2 cellular contexts compared by ENCODE assay signal in the genomic region with DNA sequence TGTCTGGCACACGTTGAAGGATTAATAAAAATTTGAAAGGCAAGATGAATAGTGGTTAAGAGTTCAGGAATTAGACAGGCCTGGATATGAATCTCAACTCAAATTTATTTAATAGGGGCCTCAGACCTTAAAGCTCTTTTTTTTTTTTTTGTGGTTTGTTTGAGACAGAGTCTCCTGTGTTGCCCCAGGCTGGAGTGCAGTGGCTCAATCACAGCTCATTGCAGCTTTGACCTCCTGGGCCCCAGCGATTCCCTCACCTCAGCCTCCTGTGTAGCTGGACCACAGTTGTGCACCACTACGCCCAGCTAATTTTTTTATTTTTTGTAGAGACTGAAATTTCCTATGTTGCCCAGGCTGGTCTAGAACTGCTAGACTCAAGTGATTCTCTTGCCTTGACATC.
TF ChIP-seq lines count a peak whose summit lies in the region.

No MANE protein-coding gene starts in this region.

TF ChIP-seq in HepG2, 621 proteins besides CTCF, POLR2A, EP300 and RAD21:
- TF ChIP-seq NFKBIZ (CRISPR knock-in tag; IDR thresholded peaks at IDR 0.05) (no peak), FOXC1 (CRISPR knock-in tag; IDR thresholded peaks at IDR 0.05; ENCODE audit: borderline replicate concordance) (no peak), EZH2 (conservative IDR thresholded peaks at IDR 0.05; ENCODE audit: low read depth, low read length) (no peak), HOXA3 (CRISPR knock-in tag; IDR thresholded peaks at IDR 0.05) (no peak), HNRNPUL1 (IDR thresholded peaks at IDR 0.05; ENCODE audit: low read depth, low read length) (no peak), MEIS1 (CRISPR knock-in tag; IDR thresholded peaks at IDR 0.05; ENCODE audit: borderline replicate concordance) (no peak), ZNF841 (CRISPR knock-in tag; IDR thresholded peaks at IDR 0.05; ENCODE audit: borderline replicate concordance) (no peak), SIN3A (IDR thresholded peaks at IDR 0.05; ENCODE audit: borderline replicate concordance, low read depth, low read length) (no peak), FLYWCH1 (CRISPR knock-in tag; IDR thresholded peaks at IDR 0.05) (no peak), ATRX (CRISPR knock-in tag; IDR thresholded peaks at IDR 0.05; ENCODE audit: borderline replicate concordance) (no peak), RARG (CRISPR knock-in tag; IDR thresholded peaks at IDR 0.05; ENCODE audit: low read depth) (no peak), ARNT (IDR thresholded peaks at IDR 0.05) (no peak)
- TF ChIP-seq, protein P1, sequence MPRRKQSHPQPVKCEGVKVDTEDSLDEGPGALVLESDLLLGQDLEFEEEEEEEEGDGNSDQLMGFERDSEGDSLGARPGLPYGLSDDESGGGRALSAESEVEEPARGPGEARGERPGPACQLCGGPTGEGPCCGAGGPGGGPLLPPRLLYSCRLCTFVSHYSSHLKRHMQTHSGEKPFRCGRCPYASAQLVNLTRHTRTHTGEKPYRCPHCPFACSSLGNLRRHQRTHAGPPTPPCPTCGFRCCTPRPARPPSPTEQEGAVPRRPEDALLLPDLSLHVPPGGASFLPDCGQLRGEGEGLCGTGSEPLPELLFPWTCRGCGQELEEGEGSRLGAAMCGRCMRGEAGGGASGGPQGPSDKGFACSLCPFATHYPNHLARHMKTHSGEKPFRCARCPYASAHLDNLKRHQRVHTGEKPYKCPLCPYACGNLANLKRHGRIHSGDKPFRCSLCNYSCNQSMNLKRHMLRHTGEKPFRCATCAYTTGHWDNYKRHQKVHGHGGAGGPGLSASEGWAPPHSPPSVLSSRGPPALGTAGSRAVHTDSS (CRISPR knock-in tag; conservative IDR thresholded peaks at IDR 0.05), result no peak
- TF ChIP-seq, protein P2, sequence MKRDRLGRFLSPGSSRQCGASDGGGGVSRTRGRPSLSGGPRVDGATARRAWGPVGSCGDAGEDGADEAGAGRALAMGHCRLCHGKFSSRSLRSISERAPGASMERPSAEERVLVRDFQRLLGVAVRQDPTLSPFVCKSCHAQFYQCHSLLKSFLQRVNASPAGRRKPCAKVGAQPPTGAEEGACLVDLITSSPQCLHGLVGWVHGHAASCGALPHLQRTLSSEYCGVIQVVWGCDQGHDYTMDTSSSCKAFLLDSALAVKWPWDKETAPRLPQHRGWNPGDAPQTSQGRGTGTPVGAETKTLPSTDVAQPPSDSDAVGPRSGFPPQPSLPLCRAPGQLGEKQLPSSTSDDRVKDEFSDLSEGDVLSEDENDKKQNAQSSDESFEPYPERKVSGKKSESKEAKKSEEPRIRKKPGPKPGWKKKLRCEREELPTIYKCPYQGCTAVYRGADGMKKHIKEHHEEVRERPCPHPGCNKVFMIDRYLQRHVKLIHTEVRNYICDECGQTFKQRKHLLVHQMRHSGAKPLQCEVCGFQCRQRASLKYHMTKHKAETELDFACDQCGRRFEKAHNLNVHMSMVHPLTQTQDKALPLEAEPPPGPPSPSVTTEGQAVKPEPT (CRISPR knock-in tag; IDR thresholded peaks at IDR 0.05; ENCODE audit: low read depth), result no peak
- TF ChIP-seq, protein P3, sequence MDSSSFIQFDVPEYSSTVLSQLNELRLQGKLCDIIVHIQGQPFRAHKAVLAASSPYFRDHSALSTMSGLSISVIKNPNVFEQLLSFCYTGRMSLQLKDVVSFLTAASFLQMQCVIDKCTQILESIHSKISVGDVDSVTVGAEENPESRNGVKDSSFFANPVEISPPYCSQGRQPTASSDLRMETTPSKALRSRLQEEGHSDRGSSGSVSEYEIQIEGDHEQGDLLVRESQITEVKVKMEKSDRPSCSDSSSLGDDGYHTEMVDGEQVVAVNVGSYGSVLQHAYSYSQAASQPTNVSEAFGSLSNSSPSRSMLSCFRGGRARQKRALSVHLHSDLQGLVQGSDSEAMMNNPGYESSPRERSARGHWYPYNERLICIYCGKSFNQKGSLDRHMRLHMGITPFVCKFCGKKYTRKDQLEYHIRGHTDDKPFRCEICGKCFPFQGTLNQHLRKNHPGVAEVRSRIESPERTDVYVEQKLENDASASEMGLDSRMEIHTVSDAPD (CRISPR knock-in tag; IDR thresholded peaks at IDR 0.05), result no peak
- TF ChIP-seq, protein P4, sequence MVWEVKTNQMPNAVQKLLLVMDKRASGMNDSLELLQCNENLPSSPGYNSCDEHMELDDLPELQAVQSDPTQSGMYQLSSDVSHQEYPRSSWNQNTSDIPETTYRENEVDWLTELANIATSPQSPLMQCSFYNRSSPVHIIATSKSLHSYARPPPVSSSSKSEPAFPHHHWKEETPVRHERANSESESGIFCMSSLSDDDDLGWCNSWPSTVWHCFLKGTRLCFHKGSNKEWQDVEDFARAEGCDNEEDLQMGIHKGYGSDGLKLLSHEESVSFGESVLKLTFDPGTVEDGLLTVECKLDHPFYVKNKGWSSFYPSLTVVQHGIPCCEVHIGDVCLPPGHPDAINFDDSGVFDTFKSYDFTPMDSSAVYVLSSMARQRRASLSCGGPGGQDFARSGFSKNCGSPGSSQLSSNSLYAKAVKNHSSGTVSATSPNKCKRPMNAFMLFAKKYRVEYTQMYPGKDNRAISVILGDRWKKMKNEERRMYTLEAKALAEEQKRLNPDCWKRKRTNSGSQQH (CRISPR knock-in tag; IDR thresholded peaks at IDR 0.05; ENCODE audit: low read depth), result no peak

TF ChIP-seq in GM12878, 131 proteins besides CTCF, POLR2A, EP300 and RAD21:
- TF ChIP-seq, protein P5, sequence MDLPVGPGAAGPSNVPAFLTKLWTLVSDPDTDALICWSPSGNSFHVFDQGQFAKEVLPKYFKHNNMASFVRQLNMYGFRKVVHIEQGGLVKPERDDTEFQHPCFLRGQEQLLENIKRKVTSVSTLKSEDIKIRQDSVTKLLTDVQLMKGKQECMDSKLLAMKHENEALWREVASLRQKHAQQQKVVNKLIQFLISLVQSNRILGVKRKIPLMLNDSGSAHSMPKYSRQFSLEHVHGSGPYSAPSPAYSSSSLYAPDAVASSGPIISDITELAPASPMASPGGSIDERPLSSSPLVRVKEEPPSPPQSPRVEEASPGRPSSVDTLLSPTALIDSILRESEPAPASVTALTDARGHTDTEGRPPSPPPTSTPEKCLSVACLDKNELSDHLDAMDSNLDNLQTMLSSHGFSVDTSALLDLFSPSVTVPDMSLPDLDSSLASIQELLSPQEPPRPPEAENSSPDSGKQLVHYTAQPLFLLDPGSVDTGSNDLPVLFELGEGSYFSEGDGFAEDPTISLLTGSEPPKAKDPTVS (IDR thresholded peaks at IDR 0.05; ENCODE audit: low read depth, low read length), result no peak
- TF ChIP-seq, protein P6, sequence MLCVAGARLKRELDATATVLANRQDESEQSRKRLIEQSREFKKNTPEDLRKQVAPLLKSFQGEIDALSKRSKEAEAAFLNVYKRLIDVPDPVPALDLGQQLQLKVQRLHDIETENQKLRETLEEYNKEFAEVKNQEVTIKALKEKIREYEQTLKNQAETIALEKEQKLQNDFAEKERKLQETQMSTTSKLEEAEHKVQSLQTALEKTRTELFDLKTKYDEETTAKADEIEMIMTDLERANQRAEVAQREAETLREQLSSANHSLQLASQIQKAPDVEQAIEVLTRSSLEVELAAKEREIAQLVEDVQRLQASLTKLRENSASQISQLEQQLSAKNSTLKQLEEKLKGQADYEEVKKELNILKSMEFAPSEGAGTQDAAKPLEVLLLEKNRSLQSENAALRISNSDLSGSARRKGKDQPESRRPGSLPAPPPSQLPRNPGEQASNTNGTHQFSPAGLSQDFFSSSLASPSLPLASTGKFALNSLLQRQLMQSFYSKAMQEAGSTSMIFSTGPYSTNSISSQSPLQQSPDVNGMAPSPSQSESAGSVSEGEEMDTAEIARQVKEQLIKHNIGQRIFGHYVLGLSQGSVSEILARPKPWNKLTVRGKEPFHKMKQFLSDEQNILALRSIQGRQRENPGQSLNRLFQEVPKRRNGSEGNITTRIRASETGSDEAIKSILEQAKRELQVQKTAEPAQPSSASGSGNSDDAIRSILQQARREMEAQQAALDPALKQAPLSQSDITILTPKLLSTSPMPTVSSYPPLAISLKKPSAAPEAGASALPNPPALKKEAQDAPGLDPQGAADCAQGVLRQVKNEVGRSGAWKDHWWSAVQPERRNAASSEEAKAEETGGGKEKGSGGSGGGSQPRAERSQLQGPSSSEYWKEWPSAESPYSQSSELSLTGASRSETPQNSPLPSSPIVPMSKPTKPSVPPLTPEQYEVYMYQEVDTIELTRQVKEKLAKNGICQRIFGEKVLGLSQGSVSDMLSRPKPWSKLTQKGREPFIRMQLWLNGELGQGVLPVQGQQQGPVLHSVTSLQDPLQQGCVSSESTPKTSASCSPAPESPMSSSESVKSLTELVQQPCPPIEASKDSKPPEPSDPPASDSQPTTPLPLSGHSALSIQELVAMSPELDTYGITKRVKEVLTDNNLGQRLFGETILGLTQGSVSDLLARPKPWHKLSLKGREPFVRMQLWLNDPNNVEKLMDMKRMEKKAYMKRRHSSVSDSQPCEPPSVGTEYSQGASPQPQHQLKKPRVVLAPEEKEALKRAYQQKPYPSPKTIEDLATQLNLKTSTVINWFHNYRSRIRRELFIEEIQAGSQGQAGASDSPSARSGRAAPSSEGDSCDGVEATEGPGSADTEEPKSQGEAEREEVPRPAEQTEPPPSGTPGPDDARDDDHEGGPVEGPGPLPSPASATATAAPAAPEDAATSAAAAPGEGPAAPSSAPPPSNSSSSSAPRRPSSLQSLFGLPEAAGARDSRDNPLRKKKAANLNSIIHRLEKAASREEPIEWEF (IDR thresholded peaks at IDR 0.05; ENCODE audit: insufficient replicate concordance, low read depth, low read length), result no peak
- no peak for TF ChIP-seq BCL11A (IDR thresholded peaks at IDR 0.05; ENCODE audit: low read depth, low read length)
- TF ChIP-seq SMARCA5 (IDR thresholded peaks at IDR 0.05), result no peak
- no peak for TF ChIP-seq SUPT20H (IDR thresholded peaks at IDR 0.05; ENCODE audit: borderline replicate concordance, control insufficient read depth, low read depth, low read length)
- TF ChIP-seq, protein P7, sequence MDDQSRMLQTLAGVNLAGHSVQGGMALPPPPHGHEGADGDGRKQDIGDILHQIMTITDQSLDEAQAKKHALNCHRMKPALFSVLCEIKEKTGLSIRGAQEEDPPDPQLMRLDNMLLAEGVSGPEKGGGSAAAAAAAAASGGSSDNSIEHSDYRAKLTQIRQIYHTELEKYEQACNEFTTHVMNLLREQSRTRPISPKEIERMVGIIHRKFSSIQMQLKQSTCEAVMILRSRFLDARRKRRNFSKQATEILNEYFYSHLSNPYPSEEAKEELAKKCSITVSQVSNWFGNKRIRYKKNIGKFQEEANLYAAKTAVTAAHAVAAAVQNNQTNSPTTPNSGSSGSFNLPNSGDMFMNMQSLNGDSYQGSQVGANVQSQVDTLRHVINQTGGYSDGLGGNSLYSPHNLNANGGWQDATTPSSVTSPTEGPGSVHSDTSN (IDR thresholded peaks at IDR 0.05; ENCODE audit: insufficient replicate concordance, low read depth, low read length), result no peak
- no peak for TF ChIP-seq CHD2 (IDR thresholded peaks at IDR 0.05; ENCODE audit: borderline replicate concordance, low read depth, low read length)
- TF ChIP-seq, protein P8, sequence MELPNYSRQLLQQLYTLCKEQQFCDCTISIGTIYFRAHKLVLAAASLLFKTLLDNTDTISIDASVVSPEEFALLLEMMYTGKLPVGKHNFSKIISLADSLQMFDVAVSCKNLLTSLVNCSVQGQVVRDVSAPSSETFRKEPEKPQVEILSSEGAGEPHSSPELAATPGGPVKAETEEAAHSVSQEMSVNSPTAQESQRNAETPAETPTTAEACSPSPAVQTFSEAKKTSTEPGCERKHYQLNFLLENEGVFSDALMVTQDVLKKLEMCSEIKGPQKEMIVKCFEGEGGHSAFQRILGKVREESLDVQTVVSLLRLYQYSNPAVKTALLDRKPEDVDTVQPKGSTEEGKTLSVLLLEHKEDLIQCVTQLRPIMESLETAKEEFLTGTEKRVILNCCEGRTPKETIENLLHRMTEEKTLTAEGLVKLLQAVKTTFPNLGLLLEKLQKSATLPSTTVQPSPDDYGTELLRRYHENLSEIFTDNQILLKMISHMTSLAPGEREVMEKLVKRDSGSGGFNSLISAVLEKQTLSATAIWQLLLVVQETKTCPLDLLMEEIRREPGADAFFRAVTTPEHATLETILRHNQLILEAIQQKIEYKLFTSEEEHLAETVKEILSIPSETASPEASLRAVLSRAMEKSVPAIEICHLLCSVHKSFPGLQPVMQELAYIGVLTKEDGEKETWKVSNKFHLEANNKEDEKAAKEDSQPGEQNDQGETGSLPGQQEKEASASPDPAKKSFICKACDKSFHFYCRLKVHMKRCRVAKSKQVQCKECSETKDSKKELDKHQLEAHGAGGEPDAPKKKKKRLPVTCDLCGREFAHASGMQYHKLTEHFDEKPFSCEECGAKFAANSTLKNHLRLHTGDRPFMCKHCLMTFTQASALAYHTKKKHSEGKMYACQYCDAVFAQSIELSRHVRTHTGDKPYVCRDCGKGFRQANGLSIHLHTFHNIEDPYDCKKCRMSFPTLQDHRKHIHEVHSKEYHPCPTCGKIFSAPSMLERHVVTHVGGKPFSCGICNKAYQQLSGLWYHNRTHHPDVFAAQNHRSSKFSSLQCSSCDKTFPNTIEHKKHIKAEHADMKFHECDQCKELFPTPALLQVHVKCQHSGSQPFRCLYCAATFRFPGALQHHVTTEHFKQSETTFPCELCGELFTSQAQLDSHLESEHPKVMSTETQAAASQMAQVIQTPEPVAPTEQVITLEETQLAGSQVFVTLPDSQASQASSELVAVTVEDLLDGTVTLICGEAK (IDR thresholded peaks at IDR 0.05; ENCODE audit: borderline replicate concordance), result no peak
- no peak for TF ChIP-seq RBBP5 (conservative IDR thresholded peaks at IDR 0.05)
- TF ChIP-seq BACH1 (IDR thresholded peaks at IDR 0.05; ENCODE audit: borderline replicate concordance), result no peak
- no peak for TF ChIP-seq NR2F1 (conservative IDR thresholded peaks at IDR 0.05)
- TF ChIP-seq, protein P9, sequence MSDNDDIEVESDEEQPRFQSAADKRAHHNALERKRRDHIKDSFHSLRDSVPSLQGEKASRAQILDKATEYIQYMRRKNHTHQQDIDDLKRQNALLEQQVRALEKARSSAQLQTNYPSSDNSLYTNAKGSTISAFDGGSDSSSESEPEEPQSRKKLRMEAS (IDR thresholded peaks at IDR 0.05; ENCODE audit: low read depth, low read length), result no peak
- TF ChIP-seq, protein P10, sequence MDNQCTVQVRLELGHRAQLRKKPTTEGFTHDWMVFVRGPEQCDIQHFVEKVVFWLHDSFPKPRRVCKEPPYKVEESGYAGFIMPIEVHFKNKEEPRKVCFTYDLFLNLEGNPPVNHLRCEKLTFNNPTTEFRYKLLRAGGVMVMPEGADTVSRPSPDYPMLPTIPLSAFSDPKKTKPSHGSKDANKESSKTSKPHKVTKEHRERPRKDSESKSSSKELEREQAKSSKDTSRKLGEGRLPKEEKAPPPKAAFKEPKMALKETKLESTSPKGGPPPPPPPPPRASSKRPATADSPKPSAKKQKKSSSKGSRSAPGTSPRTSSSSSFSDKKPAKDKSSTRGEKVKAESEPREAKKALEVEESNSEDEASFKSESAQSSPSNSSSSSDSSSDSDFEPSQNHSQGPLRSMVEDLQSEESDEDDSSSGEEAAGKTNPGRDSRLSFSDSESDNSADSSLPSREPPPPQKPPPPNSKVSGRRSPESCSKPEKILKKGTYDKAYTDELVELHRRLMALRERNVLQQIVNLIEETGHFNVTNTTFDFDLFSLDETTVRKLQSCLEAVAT (IDR thresholded peaks at IDR 0.05), result no peak
